In genomic region chrX:52819788-52820187, GRCh38 we compare ENCODE assay signal across 12 cellular contexts. TPM values are rescaled to one million over a fixed set of nuclear protein-coding genes. Genes with fewer than 3 reads are reported as not detected.
"Had no signal": no experiment of that assay in that cellular context is flagged by ENCODE, and none has a peak within 500 bp of the region (broad histone marks: within the 10 kb centered on the region; RNA-seq: fewer than 3 reads in every experiment).

No MANE protein-coding gene starts in this region.

- H3K4me1 ChIP-seq: HAP-1 had no signal

- H3K4me2 ChIP-seq: KMS-11 had no signal

- H3K36me3 ChIP-seq: HAP-1 had no signal

- H3K9ac ChIP-seq: GM23248, KMS-11 had no signal

- H2AFZ ChIP-seq: GM23248 had no signal

- H3K4me3 ChIP-seq: GM23248, HAP-1 had no signal

- FAIRE-seq: HTR-8/SVneo had no signal

- H3K27ac ChIP-seq: GM23248, KMS-11 had no signal

- DNase-seq: GM23248, GOT3, H7, HFFc6, Karpas-422, KBM-7 had no signal

- H3K9me3 ChIP-seq: HAP-1 had no signal

- ATAC-seq: HCT116 had no signal

RNA-seq across cellular contexts. Expression of gene XAGE5, which starts 8.7 kb away (rescaled TPM):
- total RNA-seq: GM23248, H4, H7, HFFc6, HT-29 had no signal
- polyA plus RNA-seq: GM23248 had no signal

RNA-seq across cellular contexts. Expression of gene SPANXN5, which starts 22.6 kb away (rescaled TPM):
- total RNA-seq: GM23248, H4, H7, HFFc6, HT-29 had no signal
- polyA plus RNA-seq: GM23248 had no signal

RNA-seq across cellular contexts. Expression of gene XAGE3, which starts 48.1 kb away (rescaled TPM):
- total RNA-seq: GM23248, H7, HFFc6, HT-29 had no signal
- polyA plus RNA-seq: GM23248 had no signal
